In the genomic region with DNA sequence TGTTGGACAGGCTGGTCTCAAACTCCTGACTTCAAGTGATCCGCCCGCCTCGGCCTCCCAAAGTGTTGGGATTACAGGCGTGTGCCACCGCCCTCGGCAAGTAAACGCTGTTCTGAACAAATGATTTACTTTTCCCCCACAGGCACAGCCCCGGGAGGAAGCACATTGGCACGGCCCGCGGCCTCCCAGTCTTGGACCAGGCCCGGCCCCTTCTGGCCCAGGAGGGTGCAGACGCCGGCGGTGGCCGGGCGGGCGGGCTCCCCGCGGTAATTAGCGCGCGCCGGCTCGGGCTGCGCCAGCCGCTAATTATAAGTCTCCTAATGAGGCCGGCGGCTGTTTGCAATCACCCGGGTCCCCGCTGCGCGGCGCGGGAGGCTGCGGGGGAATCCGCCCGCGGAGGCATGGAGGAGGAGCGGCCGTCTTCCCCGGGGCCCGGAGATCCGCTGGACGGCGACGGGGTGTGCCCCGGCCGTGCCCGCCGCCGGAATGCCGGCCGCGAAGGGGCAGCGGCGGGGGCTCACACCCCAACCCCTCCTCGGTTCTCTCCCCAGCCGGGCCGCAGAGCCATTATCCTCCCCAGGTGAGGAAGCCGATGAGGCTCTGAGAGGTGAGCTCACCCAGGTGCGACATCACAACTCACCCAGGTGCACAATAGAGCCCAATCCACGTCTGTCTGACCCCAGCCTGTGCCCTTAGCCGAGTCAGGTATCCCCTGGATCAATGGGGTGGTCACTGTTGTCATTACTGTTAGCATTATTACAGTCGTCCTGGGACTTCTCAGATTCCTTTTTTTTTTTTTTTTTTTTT, we compare ENCODE assay signal across 1 cellular context.
TF ChIP-seq lines count a peak whose summit lies in the region.

No MANE protein-coding gene starts in this region.

TF ChIP-seq in HCT116, 20 proteins besides CTCF, POLR2A, EP300 and RAD21 (continued from another document):
- TF ChIP-seq TCF7L2 (IDR thresholded peaks at IDR 0.05; ENCODE audit: borderline replicate concordance, extremely low read depth, insufficient read depth, insufficient read length), result peak; percentile 11
- no peak for TF ChIP-seq CBX3 (IDR thresholded peaks at IDR 0.05; ENCODE audit: low read depth)
- TF ChIP-seq ZFX (IDR thresholded peaks at IDR 0.05), result peak; percentile 70
- TF ChIP-seq EZH2 (IDR thresholded peaks at IDR 0.05), result no peak
- no peak for TF ChIP-seq CEBPB (IDR thresholded peaks at IDR 0.05; ENCODE audit: low read depth)
- TF ChIP-seq, protein P1, sequence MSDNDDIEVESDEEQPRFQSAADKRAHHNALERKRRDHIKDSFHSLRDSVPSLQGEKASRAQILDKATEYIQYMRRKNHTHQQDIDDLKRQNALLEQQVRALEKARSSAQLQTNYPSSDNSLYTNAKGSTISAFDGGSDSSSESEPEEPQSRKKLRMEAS (IDR thresholded peaks at IDR 0.05), result no peak
- no peak for TF ChIP-seq SRF (IDR thresholded peaks at IDR 0.05; ENCODE audit: low read depth)
- TF ChIP-seq, protein P2, sequence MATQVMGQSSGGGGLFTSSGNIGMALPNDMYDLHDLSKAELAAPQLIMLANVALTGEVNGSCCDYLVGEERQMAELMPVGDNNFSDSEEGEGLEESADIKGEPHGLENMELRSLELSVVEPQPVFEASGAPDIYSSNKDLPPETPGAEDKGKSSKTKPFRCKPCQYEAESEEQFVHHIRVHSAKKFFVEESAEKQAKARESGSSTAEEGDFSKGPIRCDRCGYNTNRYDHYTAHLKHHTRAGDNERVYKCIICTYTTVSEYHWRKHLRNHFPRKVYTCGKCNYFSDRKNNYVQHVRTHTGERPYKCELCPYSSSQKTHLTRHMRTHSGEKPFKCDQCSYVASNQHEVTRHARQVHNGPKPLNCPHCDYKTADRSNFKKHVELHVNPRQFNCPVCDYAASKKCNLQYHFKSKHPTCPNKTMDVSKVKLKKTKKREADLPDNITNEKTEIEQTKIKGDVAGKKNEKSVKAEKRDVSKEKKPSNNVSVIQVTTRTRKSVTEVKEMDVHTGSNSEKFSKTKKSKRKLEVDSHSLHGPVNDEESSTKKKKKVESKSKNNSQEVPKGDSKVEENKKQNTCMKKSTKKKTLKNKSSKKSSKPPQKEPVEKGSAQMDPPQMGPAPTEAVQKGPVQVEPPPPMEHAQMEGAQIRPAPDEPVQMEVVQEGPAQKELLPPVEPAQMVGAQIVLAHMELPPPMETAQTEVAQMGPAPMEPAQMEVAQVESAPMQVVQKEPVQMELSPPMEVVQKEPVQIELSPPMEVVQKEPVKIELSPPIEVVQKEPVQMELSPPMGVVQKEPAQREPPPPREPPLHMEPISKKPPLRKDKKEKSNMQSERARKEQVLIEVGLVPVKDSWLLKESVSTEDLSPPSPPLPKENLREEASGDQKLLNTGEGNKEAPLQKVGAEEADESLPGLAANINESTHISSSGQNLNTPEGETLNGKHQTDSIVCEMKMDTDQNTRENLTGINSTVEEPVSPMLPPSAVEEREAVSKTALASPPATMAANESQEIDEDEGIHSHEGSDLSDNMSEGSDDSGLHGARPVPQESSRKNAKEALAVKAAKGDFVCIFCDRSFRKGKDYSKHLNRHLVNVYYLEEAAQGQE (IDR thresholded peaks at IDR 0.05; ENCODE audit: low read depth), result no peak
- TF ChIP-seq, protein P3, sequence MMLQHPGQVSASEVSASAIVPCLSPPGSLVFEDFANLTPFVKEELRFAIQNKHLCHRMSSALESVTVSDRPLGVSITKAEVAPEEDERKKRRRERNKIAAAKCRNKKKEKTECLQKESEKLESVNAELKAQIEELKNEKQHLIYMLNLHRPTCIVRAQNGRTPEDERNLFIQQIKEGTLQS (IDR thresholded peaks at IDR 0.05), result no peak
- no peak for TF ChIP-seq EGR1 (IDR thresholded peaks at IDR 0.05; ENCODE audit: low read depth)
- TF ChIP-seq JUND (IDR thresholded peaks at IDR 0.05), result no peak
- no peak for TF ChIP-seq EZH2phosphoT487 (IDR thresholded peaks at IDR 0.05; ENCODE audit: borderline replicate concordance)
- no peak for TF ChIP-seq YY1 (IDR thresholded peaks at IDR 0.05; ENCODE audit: extremely low read depth, insufficient replicate concordance, low read depth, low read length)
- TF ChIP-seq FOSL1 (IDR thresholded peaks at IDR 0.05; ENCODE audit: low read depth), result no peak
- TF ChIP-seq POLR2AphosphoS5 (IDR thresholded peaks at IDR 0.05; ENCODE audit: low read depth, low read length), result 0 out of 2 replicates have a peak, but pooled peaks have one; percentile 18
